In genomic region chr2:70089220-70089945, GRCh38 we compare ENCODE assay signal across 7 cellular contexts. TPM values are rescaled to one million over a fixed set of nuclear protein-coding genes. Genes with fewer than 3 reads are reported as not detected.
DNase-seq lines count a peak whose midpoint lies in the region; ATAC-seq and TF ChIP-seq lines count a peak whose summit lies in the region.

No MANE protein-coding gene starts in this region.

- H3K27me3 Mint-ChIP-seq in activated naive CD8-positive, alpha-beta T cell, result no peaks in the 10 kb centered on the region
- H3K27me3 Mint-ChIP-seq in immature natural killer cell (ENCODE audit: low read depth in 3 of 3), result peaks cover 24 to 45% (median 41%) of the 10 kb centered on the region in 3 donors

- ATAC-seq in GM18505 (IDR thresholded peaks at IDR 0.05; ENCODE audit: unreplicated experiment), result no peak
- no peak for ATAC-seq in GM19395 (IDR thresholded peaks at IDR 0.05; ENCODE audit: unreplicated experiment)

- no peaks in the 10 kb centered on the region for H3K9me3 Mint-ChIP-seq in activated naive CD8-positive, alpha-beta T cell (ENCODE audit: low read depth)
- H3K9me3 Mint-ChIP-seq in immature natural killer cell, result peaks cover 0 to 3% (median 0%) of the 10 kb centered on the region in 6 donors

- peaks cover 25% of the 10 kb centered on the region for H3K36me3 Mint-ChIP-seq in activated naive CD8-positive, alpha-beta T cell
- peaks cover 12 to 20% (median 17%) of the 10 kb centered on the region in 3 donors for H3K36me3 Mint-ChIP-seq in immature natural killer cell

- H3K4me3 Mint-ChIP-seq in activated naive CD8-positive, alpha-beta T cell, result peak overlapping the region; percentile 99
- peak overlapping the region; percentile 97 to 99 (median 99) for H3K4me3 Mint-ChIP-seq in immature natural killer cell

- peaks cover 52% of the 10 kb centered on the region for H3K4me1 Mint-ChIP-seq in activated naive CD8-positive, alpha-beta T cell (ENCODE audit: low read depth)
- H3K4me1 Mint-ChIP-seq in immature natural killer cell, result peaks cover 69 to 73% of the 10 kb centered on the region in 2 donors

- peak; percentile 46 for TF ChIP-seq POLR2A in GM18505 (IDR thresholded peaks at IDR 0.05; ENCODE audit: borderline replicate concordance, extremely low read depth, insufficient read depth, insufficient read length)

- peak; percentile 57 for DNase-seq in NCI-H2196 (lab: John Stamatoyannopoulos, UW; ENCODE audit: unreplicated experiment)
- no peak for DNase-seq in immature natural killer cell
- peak; percentile 50 to 61 for DNase-seq in stimulated activated CD4-positive, alpha-beta T cell treated with anti-CD3 and anti-CD28 coated beads, Interleukin-2, amount 100 ng/mL, for 24 hours
- DNase-seq in H4 (ENCODE audit: low spot score), result no peak

- peak overlapping the region; percentile 99 for H3K27ac Mint-ChIP-seq in activated naive CD8-positive, alpha-beta T cell
- H3K27ac Mint-ChIP-seq in immature natural killer cell, result peak overlapping the region; percentile 96 to 100 (median 98)

RNA-seq across cellular contexts. Expression of gene PCBP1, which starts 2.1 kb away (rescaled TPM):
- polyA plus RNA-seq in immature natural killer cell, result 100 to 1,000 TPM; 184 to 233 (median 232) TPM
- 15.1 and 23.2 TPM in 2 replicates for total RNA-seq in H4 (2014; rRNA removed; shearing (Covaris generic))

Comparison
In these comparisons a context has a peak if more than half of its experiments do, and no peak if none do; other contexts are left out.
1. DNase-seq: peak in NCI-H2196 (single experiment) and stimulated activated CD4-positive, alpha-beta T cell treated with anti-CD3 and anti-CD28 coated beads, Interleukin-2, amount 100 ng/mL, for 24 hours (2 of 2); none in immature natural killer cell (0 of 3) and H4 (single experiment).